ENCODE assay signal across 1 cellular context in the genomic region with DNA sequence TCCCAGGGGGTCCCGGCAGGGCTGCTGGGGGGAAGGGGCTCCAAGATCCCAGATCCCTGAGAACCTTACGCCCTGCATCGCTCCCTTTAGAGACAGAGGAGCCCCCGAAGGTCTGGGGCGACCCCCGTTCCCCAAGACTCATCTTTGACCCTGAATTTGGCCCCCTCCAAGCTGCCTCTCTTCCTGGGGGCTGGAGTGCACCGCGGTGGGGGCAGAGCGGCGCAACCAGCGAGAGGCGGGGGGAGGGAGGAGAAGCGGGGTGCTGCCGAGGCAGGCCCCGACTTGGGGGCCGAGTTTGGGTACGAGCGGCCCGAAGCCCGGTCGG.
TF ChIP-seq lines count a peak whose summit lies in the region.

No MANE protein-coding gene starts in this region.

TF ChIP-seq in HepG2, 621 proteins besides CTCF, POLR2A, EP300 and RAD21:
- TF ChIP-seq ZNF232 (CRISPR knock-in tag; IDR thresholded peaks at IDR 0.05; ENCODE audit: borderline replicate concordance) (no peak), ZFY (CRISPR knock-in tag; IDR thresholded peaks at IDR 0.05) (no peak), XBP1 (CRISPR knock-in tag; IDR thresholded peaks at IDR 0.05) (no peak), FOXA1 (IDR thresholded peaks at IDR 0.05) (no peak), FOXA1 (CRISPR knock-in tag; IDR thresholded peaks at IDR 0.05) (no peak), ZNF749 (CRISPR knock-in tag; IDR thresholded peaks at IDR 0.05; ENCODE audit: borderline replicate concordance) (no peak), ARNT2 (CRISPR knock-in tag; IDR thresholded peaks at IDR 0.05; ENCODE audit: low read depth) (no peak), NPAS2 (CRISPR knock-in tag; IDR thresholded peaks at IDR 0.05; ENCODE audit: borderline replicate concordance) (no peak), ZC3H4 (CRISPR knock-in tag; IDR thresholded peaks at IDR 0.05; ENCODE audit: borderline replicate concordance) (no peak), ZC3H13 (CRISPR knock-in tag; IDR thresholded peaks at IDR 0.05) (no peak)
- TF ChIP-seq, protein P1, sequence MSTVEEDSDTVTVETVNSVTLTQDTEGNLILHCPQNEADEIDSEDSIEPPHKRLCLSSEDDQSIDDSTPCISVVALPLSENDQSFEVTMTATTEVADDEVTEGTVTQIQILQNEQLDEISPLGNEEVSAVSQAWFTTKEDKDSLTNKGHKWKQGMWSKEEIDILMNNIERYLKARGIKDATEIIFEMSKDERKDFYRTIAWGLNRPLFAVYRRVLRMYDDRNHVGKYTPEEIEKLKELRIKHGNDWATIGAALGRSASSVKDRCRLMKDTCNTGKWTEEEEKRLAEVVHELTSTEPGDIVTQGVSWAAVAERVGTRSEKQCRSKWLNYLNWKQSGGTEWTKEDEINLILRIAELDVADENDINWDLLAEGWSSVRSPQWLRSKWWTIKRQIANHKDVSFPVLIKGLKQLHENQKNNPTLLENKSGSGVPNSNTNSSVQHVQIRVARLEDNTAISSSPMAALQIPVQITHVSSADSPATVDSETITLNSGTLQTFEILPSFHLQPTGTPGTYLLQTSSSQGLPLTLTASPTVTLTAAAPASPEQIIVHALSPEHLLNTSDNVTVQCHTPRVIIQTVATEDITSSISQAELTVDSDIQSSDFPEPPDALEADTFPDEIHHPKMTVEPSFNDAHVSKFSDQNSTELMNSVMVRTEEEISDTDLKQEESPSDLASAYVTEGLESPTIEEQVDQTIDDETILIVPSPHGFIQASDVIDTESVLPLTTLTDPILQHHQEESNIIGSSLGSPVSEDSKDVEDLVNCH (CRISPR knock-in tag; IDR thresholded peaks at IDR 0.05): no peak
